In genomic region chr10:129096340-129096984, GRCh38 we compare ENCODE assay signal across 16 cellular contexts.
A peak's percentile ranks its signal among the peaks of the same experiment; 100 is the strongest.
DNase-seq lines count a peak whose midpoint lies in the region; ATAC-seq and TF ChIP-seq lines count a peak whose summit lies in the region.
"Had no signal": no experiment of that assay in that cellular context is flagged by ENCODE, and none has a peak within 500 bp of the region (broad histone marks: within the 10 kb centered on the region; RNA-seq: fewer than 3 reads in every experiment).

No MANE protein-coding gene starts in this region.

- peak overlapping the region in 3 of 4 donors; percentile 24 to 62 (median 30) for H3K27ac ChIP-seq in gastrocnemius medialis

- H3K9me3 ChIP-seq in gastrocnemius medialis = no peaks in the 10 kb centered on the region

- H3K4me1 ChIP-seq in gastrocnemius medialis = no peaks in the 10 kb centered on the region

- H3K27me3 Mint-ChIP-seq in activated T-helper 2 cell treated with anti-CD3 and anti-CD28 coated beads, Interferon-gamma antibody, Interleukin-2, Interleukin-4, amounts not matched to agents 10 μg/mL and 5 μg/mL and 100 μg/mL, durations not matched to agents 14 hours and 24 hours and 36 hours (ENCODE audit: low read depth) = peaks cover 11% of the 10 kb centered on the region
- H3K27me3 Mint-ChIP-seq: activated T-cell treated with anti-CD3 and anti-CD28 coated beads, Interleukin-2, amount 50 U/mL, for 24 hours; stimulated activated naive CD8-positive, alpha-beta T cell treated with anti-CD3 and anti-CD28 coated beads, Interleukin-15, amount 100 ng/mL, for 72 hours had no signal

- no peak overlapping the region for H3K27ac Mint-ChIP-seq in activated T-helper 2 cell treated with anti-CD3 and anti-CD28 coated beads, Interferon-gamma antibody, Interleukin-2, Interleukin-4, amounts not matched to agents 10 μg/mL and 5 μg/mL and 100 μg/mL, durations not matched to agents 14 hours and 24 hours and 36 hours
- H3K27ac Mint-ChIP-seq: activated T-cell treated with anti-CD3 and anti-CD28 coated beads, Interleukin-2, amount 50 U/mL, for 24 hours; natural killer cell; stimulated activated naive CD8-positive, alpha-beta T cell treated with anti-CD3 and anti-CD28 coated beads, Interleukin-15, amount 100 ng/mL, for 72 hours had no signal

- H3K36me3 ChIP-seq in gastrocnemius medialis = no peaks in the 10 kb centered on the region

- intact Hi-C loops in left cardiac atrium (cut with DNase I) = no loop called here
- intact Hi-C loops in gastrocnemius medialis (cut with DNase I; ENCODE audit: low total_unique reads) = no loop called here
- intact Hi-C loops in activated T-helper 2 cell treated with anti-CD3 and anti-CD28 coated beads, Interferon-gamma antibody, Interleukin-2, Interleukin-4, amounts not matched to agents 10 μg/mL and 5 μg/mL and 100 μg/mL, durations not matched to agents 14 hours and 24 hours and 36 hours (cut with micrococcal nuclease) = no loop called here

- ATAC-seq in left cardiac atrium = peak; percentile 81 to 89
- ATAC-seq in gastrocnemius medialis = peak; percentile 82 to 88
- ATAC-seq in HG02885 (IDR thresholded peaks at IDR 0.05; ENCODE audit: poor library complexity, unreplicated experiment) = no peak
- no peak for ATAC-seq in GM21526 (IDR thresholded peaks at IDR 0.05; ENCODE audit: low FRiP score, unreplicated experiment)
- ATAC-seq: GM12878; natural killer cell; stimulated activated naive CD8-positive, alpha-beta T cell treated with anti-CD3 and anti-CD28 coated beads, Interleukin-15, amount 100 ng/mL, for 72 hours had no signal

- no peaks in the 10 kb centered on the region for H3K9me3 Mint-ChIP-seq in activated T-helper 2 cell treated with anti-CD3 and anti-CD28 coated beads, Interferon-gamma antibody, Interleukin-2, Interleukin-4, amounts not matched to agents 10 μg/mL and 5 μg/mL and 100 μg/mL, durations not matched to agents 14 hours and 24 hours and 36 hours
- H3K9me3 Mint-ChIP-seq: activated T-cell treated with anti-CD3 and anti-CD28 coated beads, Interleukin-2, amount 50 U/mL, for 24 hours; natural killer cell; stimulated activated naive CD8-positive, alpha-beta T cell treated with anti-CD3 and anti-CD28 coated beads, Interleukin-15, amount 100 ng/mL, for 72 hours had no signal

- no peak overlapping the region for H3K4me3 Mint-ChIP-seq in activated T-helper 2 cell treated with anti-CD3 and anti-CD28 coated beads, Interferon-gamma antibody, Interleukin-2, Interleukin-4, amounts not matched to agents 10 μg/mL and 5 μg/mL and 100 μg/mL, durations not matched to agents 14 hours and 24 hours and 36 hours (ENCODE audit: low read depth)
- H3K4me3 Mint-ChIP-seq: activated T-cell treated with anti-CD3 and anti-CD28 coated beads, Interleukin-2, amount 50 U/mL, for 24 hours; natural killer cell; stimulated activated naive CD8-positive, alpha-beta T cell treated with anti-CD3 and anti-CD28 coated beads, Interleukin-15, amount 100 ng/mL, for 72 hours had no signal

- H3K4me1 Mint-ChIP-seq in activated T-helper 2 cell treated with anti-CD3 and anti-CD28 coated beads, Interferon-gamma antibody, Interleukin-2, Interleukin-4, amounts not matched to agents 10 μg/mL and 5 μg/mL and 100 μg/mL, durations not matched to agents 14 hours and 24 hours and 36 hours (ENCODE audit: low read depth) = peaks cover 2% of the 10 kb centered on the region
- H3K4me1 Mint-ChIP-seq: natural killer cell had no signal

- DNase-seq in LNCaP clone FGC (ENCODE audit: low read depth) (peak; percentile 56), astrocyte of the cerebellum (ENCODE audit: low read depth) (peak; percentile 83), left cardiac atrium (peak; percentile 33), gastrocnemius medialis (peak; percentile 19 to 26), GM20000 (ENCODE audit: low spot score) (no peak)
- DNase-seq in activated T-helper 2 cell treated with anti-CD3 and anti-CD28 coated beads, Interferon-gamma antibody, Interleukin-2, Interleukin-4, amounts not matched to agents 10 μg/mL and 5 μg/mL and 100 μg/mL, durations not matched to agents 14 hours and 24 hours and 36 hours (ENCODE audit: low spot score) = no peak
- DNase-seq: activated T-cell treated with anti-CD3 and anti-CD28 coated beads, Interleukin-2, amount 50 U/mL, for 24 hours; COR-L47; cortex of kidney; natural killer cell; NCI-H2171; stimulated activated CD4-positive, alpha-beta T cell treated with anti-CD3 and anti-CD28 coated beads, Interleukin-1b, Interleukin-23, amount 100 ng/mL, for 48 hours; stimulated activated naive CD8-positive, alpha-beta T cell treated with anti-CD3 and anti-CD28 coated beads, Interleukin-15, amount 100 ng/mL, for 72 hours had no signal

- no peaks in the 10 kb centered on the region for H3K36me3 Mint-ChIP-seq in activated T-helper 2 cell treated with anti-CD3 and anti-CD28 coated beads, Interferon-gamma antibody, Interleukin-2, Interleukin-4, amounts not matched to agents 10 μg/mL and 5 μg/mL and 100 μg/mL, durations not matched to agents 14 hours and 24 hours and 36 hours (ENCODE audit: low read depth)
- H3K36me3 Mint-ChIP-seq: natural killer cell had no signal

- in situ Hi-C loops in astrocyte of the cerebellum (cut with HindIII; ENCODE audit: low sequenced_read_pairs) (no loop called here), gastrocnemius medialis (cut with MboI; ENCODE audit: low sequenced_read_pairs in 4 of 4) (no loop called here)

- no peak for TF ChIP-seq POLR2A in gastrocnemius medialis (IDR thresholded peaks at IDR 0.05)

- TF ChIP-seq CTCF in LNCaP clone FGC (IDR thresholded peaks at IDR 0.05; ENCODE audit: control insufficient read depth, extremely low read depth, insufficient read depth) (no peak), astrocyte of the cerebellum (IDR thresholded peaks at IDR 0.05; ENCODE audit: low read depth, low read length, missing control alignments) (no peak), gastrocnemius medialis (IDR thresholded peaks at IDR 0.05 in 4 of 5, conservative IDR thresholded peaks at IDR 0.05 in 1 of 5) (no peak), GM20000 (IDR thresholded peaks at IDR 0.05; ENCODE audit: extremely low read depth, missing control alignments) (no peak)

- H3K4me3 ChIP-seq in LNCaP clone FGC (ENCODE audit: low read depth, low read length) (peak overlapping the region; percentile 29), astrocyte of the cerebellum (ENCODE audit: low read depth, low read length) (no peak overlapping the region), gastrocnemius medialis (no peak overlapping the region)
- H3K4me3 ChIP-seq: GM12878 had no signal

- no peaks in the 10 kb centered on the region for H3K27me3 ChIP-seq in gastrocnemius medialis

Comparison
In these comparisons a context has a peak if more than half of its experiments do, and no peak if none do; other contexts are left out.
1. DNase-seq: peak in LNCaP clone FGC (single experiment), astrocyte of the cerebellum (single experiment), left cardiac atrium (single experiment) and gastrocnemius medialis (2 of 2); none in GM20000 (single experiment) and activated T-helper 2 cell treated with anti-CD3 and anti-CD28 coated beads, Interferon-gamma antibody, Interleukin-2, Interleukin-4, amounts not matched to agents 10 μg/mL and 5 μg/mL and 100 μg/mL, durations not matched to agents 14 hours and 24 hours and 36 hours (single experiment).
2. ATAC-seq: peak in left cardiac atrium (2 of 2) and gastrocnemius medialis (2 of 2); none in HG02885 (single experiment) and GM21526 (single experiment).